ENCODE assay signal across 20 cellular contexts in the genomic region with DNA sequence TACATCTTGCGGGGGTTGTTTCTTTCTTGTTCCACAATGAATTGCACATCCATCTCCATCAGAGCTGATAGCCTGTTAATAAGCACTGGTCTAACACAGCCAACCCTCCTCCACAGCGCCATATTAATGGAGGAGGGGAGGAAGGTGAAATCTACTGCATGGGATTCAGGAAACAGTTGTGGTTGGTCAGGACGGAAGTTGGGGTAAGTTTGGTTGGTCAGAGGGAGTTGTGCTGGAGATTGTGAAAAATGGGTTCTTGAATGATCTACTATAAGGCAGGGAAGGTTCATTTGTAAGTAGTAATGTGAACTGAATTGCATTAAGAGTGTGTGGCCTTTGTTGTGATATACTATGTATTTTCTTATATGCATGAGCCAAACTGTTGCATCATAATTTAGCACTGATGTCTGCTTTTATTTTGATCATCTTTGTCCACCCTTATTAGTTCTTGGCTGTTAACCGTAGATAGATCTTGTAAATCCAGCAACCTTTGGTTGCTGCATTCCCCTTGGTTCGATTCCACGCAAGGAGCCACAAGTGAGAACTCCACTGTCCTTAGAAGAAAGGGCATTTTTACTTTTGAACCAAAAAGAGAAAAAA.
"Had no signal": no experiment of that assay in that cellular context is flagged by ENCODE, and none has a peak within 500 bp of the region (broad histone marks: within the 10 kb centered on the region; RNA-seq: fewer than 3 reads in every experiment).

No MANE protein-coding gene starts in this region.

- H3K27ac ChIP-seq: heart right ventricle, pancreas, tibial artery, upper lobe of right lung, vagina had no signal

- H3K36me3 Mint-ChIP-seq: stimulated activated effector memory CD8-positive, alpha-beta T cell treated with anti-CD3 and anti-CD28 coated beads, Interleukin-12 subunit alpha, Interleukin-12 subunit beta, amount 100 ng/mL, for 72 hours had no signal

- H3K27ac Mint-ChIP-seq: nephron; progenitor cell of endocrine pancreas; stimulated activated effector memory CD8-positive, alpha-beta T cell treated with anti-CD3 and anti-CD28 coated beads, Interleukin-12 subunit alpha, Interleukin-12 subunit beta, amount 100 ng/mL, for 72 hours; stimulated activated naive CD8-positive, alpha-beta T cell treated with anti-CD3 and anti-CD28 coated beads, Interleukin-15, Interleukin-2, amounts not matched to agents 100 ng/mL and 50 ng/mL, for 24 hours had no signal

- H3K4me3 ChIP-seq: gastrocnemius medialis, heart right ventricle, pancreas, tibial artery, upper lobe of right lung, vagina had no signal

- H3K9me3 ChIP-seq: gastrocnemius medialis, pancreas, vagina had no signal

- H3K27me3 Mint-ChIP-seq: progenitor cell of endocrine pancreas had no signal

- ATAC-seq: gastrocnemius medialis; heart right ventricle; pancreas; right cardiac atrium; stimulated activated effector memory CD8-positive, alpha-beta T cell treated with anti-CD3 and anti-CD28 coated beads, Interleukin-12 subunit alpha, Interleukin-12 subunit beta, amount 100 ng/mL, for 72 hours; upper lobe of right lung had no signal

- H3K4me1 Mint-ChIP-seq: naive B cell; nephron; stimulated activated effector memory CD8-positive, alpha-beta T cell treated with anti-CD3 and anti-CD28 coated beads, Interleukin-12 subunit alpha, Interleukin-12 subunit beta, amount 100 ng/mL, for 72 hours had no signal

- DNase-seq: effector CD8-positive, alpha-beta T cell; gastrocnemius medialis; heart right ventricle; hypothalamus; kidney glomerular epithelial cell; mesendoderm; naive B cell; occipital lobe; pancreas; right cardiac atrium; stimulated activated CD4-positive, alpha-beta T cell treated with anti-CD3 and anti-CD28 coated beads, Interleukin-4, amount 100 ng/mL, for 1 hour; stimulated activated CD8-positive, alpha-beta memory T cell treated with anti-CD3 and anti-CD28 coated beads, Interleukin-4, amount 100 ng/mL, for 48 hours; tibial artery; upper lobe of right lung had no signal

- H3K27me3 ChIP-seq: gastrocnemius medialis, heart right ventricle, pancreas, tibial artery, upper lobe of right lung, vagina had no signal

- H3K4me1 ChIP-seq: gastrocnemius medialis, pancreas, upper lobe of right lung, vagina had no signal

- H3K36me3 ChIP-seq: pancreas, upper lobe of right lung, vagina had no signal

- FAIRE-seq: islet of Langerhans, pancreas had no signal

- H3K4me3 Mint-ChIP-seq: naive B cell; nephron; stimulated activated effector memory CD8-positive, alpha-beta T cell treated with anti-CD3 and anti-CD28 coated beads, Interleukin-12 subunit alpha, Interleukin-12 subunit beta, amount 100 ng/mL, for 72 hours; stimulated activated naive CD8-positive, alpha-beta T cell treated with anti-CD3 and anti-CD28 coated beads, Interleukin-15, Interleukin-2, amounts not matched to agents 100 ng/mL and 50 ng/mL, for 24 hours had no signal
